Comparison of ENCODE assay signal across 31 cellular contexts in the genomic region with DNA sequence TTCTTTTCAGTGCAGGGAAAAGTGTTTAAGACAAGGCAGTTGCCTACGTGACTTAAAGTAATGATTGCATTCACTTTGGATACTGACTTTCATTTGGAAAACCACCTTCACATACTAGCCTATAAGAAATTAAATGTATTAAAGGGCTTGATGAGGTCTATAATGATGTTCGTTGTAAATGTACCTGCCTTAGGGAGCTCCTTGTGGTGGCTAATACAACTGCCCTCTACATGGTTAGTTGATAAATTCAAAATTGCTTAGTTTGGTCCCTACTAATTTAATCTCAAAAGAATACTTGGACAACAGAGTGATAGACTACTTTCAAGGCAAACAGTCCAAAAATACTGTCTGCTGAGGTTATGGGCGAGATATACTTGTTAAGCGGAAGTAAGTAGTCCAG. TPM values are rescaled to one million over a fixed set of nuclear protein-coding genes. Genes with fewer than 3 reads are reported as not detected.
DNase-seq lines count a peak whose midpoint lies in the region; ATAC-seq and TF ChIP-seq lines count a peak whose summit lies in the region.
"Had no signal": no experiment of that assay in that cellular context is flagged by ENCODE, and none has a peak within 500 bp of the region (broad histone marks: within the 10 kb centered on the region; RNA-seq: fewer than 3 reads in every experiment).

No MANE protein-coding gene starts in this region.

- no peak for ATAC-seq in GM19455 (IDR thresholded peaks at IDR 0.05; ENCODE audit: unreplicated experiment)
- ATAC-seq in HG02885 (IDR thresholded peaks at IDR 0.05; ENCODE audit: poor library complexity, unreplicated experiment): no peak
- ATAC-seq in HG02840 (IDR thresholded peaks at IDR 0.05; ENCODE audit: low FRiP score, unreplicated experiment): no peak
- ATAC-seq: activated T-cell treated with anti-CD3 and anti-CD28 coated beads, Interleukin-2, amount 50 U/mL, for 72 hours; CD8-positive, alpha-beta T cell; HepG2; naive thymus-derived CD8-positive, alpha-beta T cell; Panc1; stimulated activated effector memory CD8-positive, alpha-beta T cell treated with anti-CD3 and anti-CD28 coated beads, Interleukin-12 subunit alpha, Interleukin-12 subunit beta, amount 100 ng/mL, for 72 hours had no signal

- peaks cover 0 to 46% of the 10 kb centered on the region in 2 donors for H3K4me1 ChIP-seq in right atrium auricular region
- H3K4me1 ChIP-seq: colonic mucosa had no signal

- no peak for DNase-seq in right atrium auricular region (ENCODE audit: low spot score)
- no peak for DNase-seq in cardiac septum (ENCODE audit: low spot score)
- no peak for DNase-seq in brain microvascular endothelial cell
- DNase-seq in mesothelial cell of epicardium (ENCODE audit: low spot score in 2 of 2, unreplicated experiment in 2 of 2): no peak
- DNase-seq in ureter (ENCODE audit: low spot score): no peak
- DNase-seq: activated CD4-positive, alpha-beta memory T cell treated with anti-CD3 and anti-CD28 coated beads for 36 hours; activated CD4-positive, alpha-beta T cell treated with anti-CD3 and anti-CD28 coated beads for 1 hour; activated naive CD4-positive, alpha-beta T cell treated with anti-CD3 and anti-CD28 coated beads for 36 hours; activated T-cell treated with anti-CD3 and anti-CD28 coated beads, Interleukin-2, amount 50 U/mL, for 72 hours; CD8-positive, alpha-beta T cell; colonic mucosa; effector CD4-positive, alpha-beta T cell; H7; head of caudate nucleus; kidney; naive thymus-derived CD8-positive, alpha-beta T cell; NCI-H1417 treated with DMSO at 0.1 percent for 48 hours; occipital lobe; SHP77 treated with DMSO at 0.1 percent for 48 hours; stimulated activated CD4-positive, alpha-beta T cell treated with anti-CD3 and anti-CD28 coated beads, Interleukin-15, amount 100 ng/mL, for 24 hours; substantia nigra; upper lobe of left lung had no signal

- H3K4me1 Mint-ChIP-seq in mesothelial cell of epicardium: peaks cover 32% of the 10 kb centered on the region

- H3K9me3 Mint-ChIP-seq in mesothelial cell of epicardium: no peaks in the 10 kb centered on the region
- H3K9me3 Mint-ChIP-seq: activated CD4-positive, alpha-beta memory T cell treated with anti-CD3 and anti-CD28 coated beads for 36 hours; activated naive CD4-positive, alpha-beta T cell treated with anti-CD3 and anti-CD28 coated beads for 36 hours; activated T-cell treated with anti-CD3 and anti-CD28 coated beads, Interleukin-2, amount 50 U/mL, for 72 hours; CD8-positive, alpha-beta T cell; naive thymus-derived CD8-positive, alpha-beta T cell; stimulated activated effector memory CD8-positive, alpha-beta T cell treated with anti-CD3 and anti-CD28 coated beads, Interleukin-12 subunit alpha, Interleukin-12 subunit beta, amount 100 ng/mL, for 72 hours; T-helper 2 cell treated with Interferon-gamma antibody and Interleukin-4, amounts not matched to agents 5 μg/mL and 100 μg/mL, for 36 hours had no signal

- H3K27ac Mint-ChIP-seq in mesothelial cell of epicardium: peak overlapping the region; percentile 19
- H3K27ac Mint-ChIP-seq: activated CD4-positive, alpha-beta memory T cell treated with anti-CD3 and anti-CD28 coated beads for 36 hours; activated naive CD4-positive, alpha-beta T cell treated with anti-CD3 and anti-CD28 coated beads for 36 hours; activated T-cell treated with anti-CD3 and anti-CD28 coated beads, Interleukin-2, amount 50 U/mL, for 72 hours; CD8-positive, alpha-beta T cell; naive thymus-derived CD8-positive, alpha-beta T cell; stimulated activated effector memory CD8-positive, alpha-beta T cell treated with anti-CD3 and anti-CD28 coated beads, Interleukin-12 subunit alpha, Interleukin-12 subunit beta, amount 100 ng/mL, for 72 hours; T-helper 2 cell treated with Interferon-gamma antibody and Interleukin-4, amounts not matched to agents 5 μg/mL and 100 μg/mL, for 36 hours had no signal

- H3K4me3 ChIP-seq in right atrium auricular region: no peak overlapping the region
- no peak overlapping the region for H3K4me3 ChIP-seq in brain microvascular endothelial cell (ENCODE audit: low read depth, low read length)
- H3K4me3 ChIP-seq: colonic mucosa, lung, upper lobe of left lung had no signal

- intact Hi-C loops in cardiac septum (cut with DNase I): loop anchor here (10.0 kb wide), 1 partner anchor 461 kb away; no protein-coding TSS in a partner anchor

- H3K36me3 ChIP-seq in right atrium auricular region (no peaks in the 10 kb centered on the region), brain microvascular endothelial cell (replicated peaks) (no peaks in the 10 kb centered on the region)
- H3K36me3 ChIP-seq: colonic mucosa, upper lobe of left lung had no signal

- TF ChIP-seq CTCF in right atrium auricular region (IDR thresholded peaks at IDR 0.05) (peak in 1 of 2 donors; percentile 14), brain microvascular endothelial cell (IDR thresholded peaks at IDR 0.05; ENCODE audit: low read depth, low read length, missing control alignments) (peak; percentile 12), mesothelial cell of epicardium (IDR thresholded peaks at IDR 0.05; ENCODE audit: unreplicated experiment) (peak; percentile 16)

- H3K27ac ChIP-seq in right atrium auricular region: peak overlapping the region; percentile 90 to 97
- H3K27ac ChIP-seq in brain microvascular endothelial cell: no peak overlapping the region
- H3K27ac ChIP-seq: colonic mucosa, epithelial cell of prostate, upper lobe of left lung had no signal

- in situ Hi-C loops in brain microvascular endothelial cell (cut with HindIII; ENCODE audit: low pct_ligation_motif_present, low sequenced_read_pairs): no loop called here

- no peaks in the 10 kb centered on the region for H3K27me3 Mint-ChIP-seq in mesothelial cell of epicardium (ENCODE audit: low read depth)

- no peaks in the 10 kb centered on the region for H3K9me3 ChIP-seq in right atrium auricular region
- H3K9me3 ChIP-seq: colonic mucosa, upper lobe of left lung had no signal

- no peaks in the 10 kb centered on the region for H3K36me3 Mint-ChIP-seq in mesothelial cell of epicardium
- H3K36me3 Mint-ChIP-seq: CD8-positive, alpha-beta T cell had no signal

- no peak overlapping the region for H3K4me3 Mint-ChIP-seq in mesothelial cell of epicardium
- H3K4me3 Mint-ChIP-seq: activated CD4-positive, alpha-beta memory T cell treated with anti-CD3 and anti-CD28 coated beads for 36 hours; activated naive CD4-positive, alpha-beta T cell treated with anti-CD3 and anti-CD28 coated beads for 36 hours; activated T-cell treated with anti-CD3 and anti-CD28 coated beads, Interleukin-2, amount 50 U/mL, for 72 hours; CD8-positive, alpha-beta T cell; naive thymus-derived CD8-positive, alpha-beta T cell; stimulated activated effector memory CD8-positive, alpha-beta T cell treated with anti-CD3 and anti-CD28 coated beads, Interleukin-12 subunit alpha, Interleukin-12 subunit beta, amount 100 ng/mL, for 72 hours; T-helper 2 cell treated with Interferon-gamma antibody and Interleukin-4, amounts not matched to agents 5 μg/mL and 100 μg/mL, for 36 hours had no signal

- no peaks in the 10 kb centered on the region for H3K27me3 ChIP-seq in right atrium auricular region
- H3K27me3 ChIP-seq in brain microvascular endothelial cell (replicated peaks): peaks cover 5% of the 10 kb centered on the region

RNA-seq across cellular contexts. Expression of a gene that starts 3.8 kb away (rescaled TPM):
- total RNA-seq in right atrium auricular region (10 to 100 TPM; 45.3 to 66.9 TPM), cardiac septum (127 TPM), mesothelial cell of epicardium (47.8 to 50.0 TPM (median 49.6 TPM) in 3 replicates), ureter (21.8 TPM)
